In the genomic region with DNA sequence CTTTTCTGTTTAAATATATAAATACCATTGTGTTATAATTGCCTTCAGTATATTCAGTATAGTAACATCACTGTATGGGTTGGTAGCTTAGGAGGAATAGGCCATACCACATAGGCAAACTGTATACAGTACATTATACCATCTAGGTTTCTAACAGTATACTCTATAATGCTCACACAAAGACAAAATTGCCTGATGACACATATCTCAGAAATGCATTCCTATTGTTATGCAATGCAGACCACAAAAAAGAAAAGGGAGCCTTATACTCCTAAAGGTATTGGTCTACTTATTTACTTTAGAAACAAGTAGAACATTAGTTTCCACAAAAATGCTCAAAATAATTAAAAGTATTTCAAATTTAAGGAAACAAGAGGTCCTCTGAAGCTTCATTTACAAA, we compare ENCODE assay signal across 17 cellular contexts. TPM values are rescaled to one million over a fixed set of nuclear protein-coding genes. Genes with fewer than 3 reads are reported as not detected.
A peak's percentile ranks its signal among the peaks of the same experiment; 100 is the strongest.
DNase-seq lines count a peak whose midpoint lies in the region; ATAC-seq and TF ChIP-seq lines count a peak whose summit lies in the region.
"Had no signal": no experiment of that assay in that cellular context is flagged by ENCODE, and none has a peak within 500 bp of the region (broad histone marks: within the 10 kb centered on the region; RNA-seq: fewer than 3 reads in every experiment).

No MANE protein-coding gene starts in this region.

- peak overlapping the region; percentile 24 for H3K4me2 ChIP-seq in GM23248 (ENCODE audit: unreplicated experiment)
- H3K4me2 ChIP-seq: hepatocyte had no signal

- H3K36me3 ChIP-seq in GM23248 (ENCODE audit: low read depth): peaks cover 48% of the 10 kb centered on the region; the same call in 1 of the 2 replicates

- peaks cover 9% of the 10 kb centered on the region for H3F3A ChIP-seq in GM23248 (ENCODE audit: insufficient read depth)

- H3K27ac ChIP-seq in GM23248: no peak overlapping the region
- H3K27ac ChIP-seq: hepatocyte, neutrophil had no signal

- no peaks in the 10 kb centered on the region for H3K27me3 ChIP-seq in GM23248 (replicated peaks; ENCODE audit: insufficient read depth)
- H3K27me3 ChIP-seq: hepatocyte, neutrophil had no signal

- no peak for ATAC-seq in GM21619 (IDR thresholded peaks at IDR 0.05; ENCODE audit: unreplicated experiment)
- ATAC-seq: activated naive CD8-positive, alpha-beta T cell treated with anti-CD3 and anti-CD28 coated beads, Interleukin-2, amount 50 U/mL, for 24 hours had no signal

- peaks cover 12% of the 10 kb centered on the region for H3K4me1 ChIP-seq in GM23248 (ENCODE audit: insufficient read depth)

- peaks cover 81% of the 10 kb centered on the region for H3K79me2 ChIP-seq in GM23248 (ENCODE audit: insufficient read depth)

- no peak overlapping the region for H2AFZ ChIP-seq in GM23248
- H2AFZ ChIP-seq: hepatocyte had no signal

- no peak for TF ChIP-seq CTCF in epithelial cell of esophagus (IDR thresholded peaks at IDR 0.05; ENCODE audit: insufficient read depth, low read depth, low read length, missing control alignments)
- TF ChIP-seq CTCF in GM13977 (IDR thresholded peaks at IDR 0.05; ENCODE audit: extremely low read depth, insufficient read depth, missing control alignments): no peak

- H3K4me3 ChIP-seq in GM23248 (no peak overlapping the region), epithelial cell of esophagus (ENCODE audit: low read length) (no peak overlapping the region)
- H3K4me3 ChIP-seq: hepatocyte, lung had no signal

- H4K20me1 ChIP-seq in GM23248 (ENCODE audit: insufficient read depth): no peaks in the 10 kb centered on the region; the same call in 1 of the 2 replicates

- no peaks in the 10 kb centered on the region for H3K9me3 ChIP-seq in GM23248 (ENCODE audit: low read depth)
- H3K9me3 ChIP-seq: neutrophil had no signal

- peak; percentile 73 for DNase-seq in GM23248
- peak; percentile 21 for DNase-seq in RKO (ENCODE audit: low spot score)
- peak; percentile 67 for DNase-seq in epithelial cell of esophagus (ENCODE audit: low read depth)
- peak; percentile 48 for DNase-seq in non-pigmented ciliary epithelial cell (ENCODE audit: low read depth)
- no peak for DNase-seq in GM13977 (ENCODE audit: low spot score)
- no peak for DNase-seq in activated CD8-positive, alpha-beta memory T cell treated with anti-CD3 and anti-CD28 coated beads for 24 hours
- DNase-seq in cerebellar cortex (ENCODE audit: low spot score): no peak
- DNase-seq: activated naive CD8-positive, alpha-beta T cell treated with anti-CD3 and anti-CD28 coated beads, Interleukin-2, amount 50 U/mL, for 24 hours; Calu3; effector CD8-positive, alpha-beta T cell; NCI-H446; RPMI8226; stimulated activated CD4-positive, alpha-beta T cell treated with anti-CD3 and anti-CD28 coated beads, Interleukin-15, amount 100 ng/mL, for 24 hours had no signal

- H3K9ac ChIP-seq in GM23248: no peak overlapping the region

- in situ Hi-C loops in GM23248 (cut with MboI) (no loop called here), GM13977 (cut with MboI; ENCODE audit: low pct_unique_long_range_greater_than_20kb, low sequenced_read_pairs, unreplicated experiment) (no loop called here)

- H3K9me2 ChIP-seq in GM23248 (ENCODE audit: insufficient read depth): no peaks in the 10 kb centered on the region

RNA-seq across cellular contexts. Expression of a gene that starts 47.9 kb away (rescaled TPM):
- 11.5 and 14.9 TPM in 2 replicates for total RNA-seq in GM23248 (2014; rRNA removed; shearing (Covaris generic))
- polyA plus RNA-seq in GM23248 (2016; fragmentation: Nextera tagmentation; extraction: Ambion mirVana): 8.7 and 9.4 TPM in 2 replicates

Comparison
In these comparisons a context has a peak if more than half of its experiments do, and no peak if none do; other contexts are left out.
1. DNase-seq: peak in GM23248 (single experiment), RKO (single experiment), epithelial cell of esophagus (single experiment) and non-pigmented ciliary epithelial cell (single experiment); none in GM13977 (single experiment), activated CD8-positive, alpha-beta memory T cell treated with anti-CD3 and anti-CD28 coated beads for 24 hours (single experiment) and cerebellar cortex (single experiment).